Comparison of ENCODE assay signal across 8 cellular contexts in the genomic region with DNA sequence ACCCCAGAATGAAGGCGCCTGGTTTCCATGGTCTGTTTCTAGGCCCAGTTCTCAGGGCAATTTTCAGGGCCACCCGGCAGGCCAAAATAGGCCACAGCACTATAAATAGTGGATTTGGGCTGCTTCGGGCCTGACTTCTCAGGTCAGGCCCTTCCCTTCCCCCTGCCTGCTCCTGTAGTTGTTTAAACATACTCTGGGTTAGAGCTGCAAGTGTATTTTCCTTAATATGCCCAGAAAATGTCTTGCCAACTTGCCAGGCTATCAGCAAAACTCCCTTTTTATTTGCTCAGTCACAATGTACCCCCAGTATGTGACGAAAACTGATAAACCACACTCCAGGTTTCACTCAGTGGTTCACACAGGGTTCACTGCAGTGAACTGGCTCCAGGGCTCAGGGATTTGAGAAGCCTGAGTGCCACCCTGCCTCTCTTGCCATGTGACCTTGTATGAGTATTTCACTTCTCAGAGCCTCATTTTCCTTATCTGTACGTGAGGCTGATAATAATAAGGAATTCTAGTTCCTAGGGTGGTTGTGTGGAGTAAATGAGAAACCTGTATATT.
A peak's percentile ranks its signal among the peaks of the same experiment; 100 is the strongest.
DNase-seq lines count a peak whose midpoint lies in the region; ATAC-seq and TF ChIP-seq lines count a peak whose summit lies in the region.

No MANE protein-coding gene starts in this region.

- ATAC-seq in GM21529 (IDR thresholded peaks at IDR 0.05; ENCODE audit: unreplicated experiment) (peak; percentile 56), GM21381 (IDR thresholded peaks at IDR 0.05; ENCODE audit: unreplicated experiment) (no peak), HG03097 (IDR thresholded peaks at IDR 0.05; ENCODE audit: low FRiP score, unreplicated experiment) (no peak), sciatic nerve (no peak)

- H3K36me3 ChIP-seq in adrenal gland (replicated peaks in 1 of 2) (no peaks in the 10 kb centered on the region), liver (ENCODE audit: control insufficient read depth in 4 of 4, insufficient read depth in 3 of 4, low read depth in 1 of 4, low read length in 3 of 4) (no peaks in the 10 kb centered on the region)

- no peaks in the 10 kb centered on the region for H3K27me3 ChIP-seq in adrenal gland
- H3K27me3 ChIP-seq in liver (ENCODE audit: control insufficient read depth in 4 of 4, insufficient read depth in 4 of 4, low read length in 3 of 4), result no peaks in the 10 kb centered on the region

- H3K4me1 ChIP-seq in adrenal gland (replicated peaks in 1 of 2) (peaks cover 12 to 15% of the 10 kb centered on the region in 2 donors), liver (ENCODE audit: control insufficient read depth in 4 of 4, insufficient read depth in 4 of 4, low read length in 3 of 4) (peaks cover 6 to 23% (median 16%) of the 10 kb centered on the region in 4 donors)

- DNase-seq in Ammon's horn (ENCODE audit: low spot score), result peak; percentile 59
- DNase-seq in adrenal gland, result peak in 6 of 7 donors; percentile 42 to 72 (median 58)
- no peak for DNase-seq in sciatic nerve (ENCODE audit: low spot score)
- no peak for DNase-seq in NCI-H187 (lab: John Stamatoyannopoulos, UW)

- intact Hi-C loops in adrenal gland (cut with DNase I), result no loop called here
- intact Hi-C loops in sciatic nerve (cut with DNase I), result no loop called here

- peak overlapping the region in 1 of 2 donors; percentile 18 for H3K9ac ChIP-seq in liver (ENCODE audit: low read depth in 1 of 2, low read length in 2 of 2)

- TF ChIP-seq POLR2A in adrenal gland (IDR thresholded peaks at IDR 0.05), result no peak

- H3K9me3 ChIP-seq in adrenal gland (replicated peaks in 1 of 3), result no peaks in the 10 kb centered on the region
- H3K9me3 ChIP-seq in liver (ENCODE audit: control insufficient read depth in 4 of 4, low read length in 3 of 4), result peaks cover 0 to 7% (median under 1%) of the 10 kb centered on the region in 4 donors

- TF ChIP-seq RAD21 in liver (IDR thresholded peaks at IDR 0.05), result no peak

- H3K27ac ChIP-seq in adrenal gland, result peak overlapping the region in 4 of 5 donors; percentile 20 to 73 (median 64)
- peak overlapping the region; percentile 31 to 32 for H3K27ac ChIP-seq in liver (ENCODE audit: low read depth in 1 of 2, low read length in 2 of 2)

- 32 to 43% (median 38%) methylated on average over 5 of the region's 5 CpGs for WGBS in adrenal gland, 4 donors
- WGBS in liver, result 38% methylated on average over 5 of the region's 5 CpGs

- H3K4me3 ChIP-seq in adrenal gland, result no peak overlapping the region
- H3K4me3 ChIP-seq in liver (ENCODE audit: low read depth in 1 of 3, low read length in 3 of 3), result no peak overlapping the region

- TF ChIP-seq CTCF in adrenal gland (IDR thresholded peaks at IDR 0.05) (no peak), liver (IDR thresholded peaks at IDR 0.05; ENCODE audit: low read depth, low read length, missing input control) (no peak)

TF ChIP-seq in liver, 16 proteins besides CTCF, POLR2A, EP300 and RAD21:
- TF ChIP-seq, protein P1, sequence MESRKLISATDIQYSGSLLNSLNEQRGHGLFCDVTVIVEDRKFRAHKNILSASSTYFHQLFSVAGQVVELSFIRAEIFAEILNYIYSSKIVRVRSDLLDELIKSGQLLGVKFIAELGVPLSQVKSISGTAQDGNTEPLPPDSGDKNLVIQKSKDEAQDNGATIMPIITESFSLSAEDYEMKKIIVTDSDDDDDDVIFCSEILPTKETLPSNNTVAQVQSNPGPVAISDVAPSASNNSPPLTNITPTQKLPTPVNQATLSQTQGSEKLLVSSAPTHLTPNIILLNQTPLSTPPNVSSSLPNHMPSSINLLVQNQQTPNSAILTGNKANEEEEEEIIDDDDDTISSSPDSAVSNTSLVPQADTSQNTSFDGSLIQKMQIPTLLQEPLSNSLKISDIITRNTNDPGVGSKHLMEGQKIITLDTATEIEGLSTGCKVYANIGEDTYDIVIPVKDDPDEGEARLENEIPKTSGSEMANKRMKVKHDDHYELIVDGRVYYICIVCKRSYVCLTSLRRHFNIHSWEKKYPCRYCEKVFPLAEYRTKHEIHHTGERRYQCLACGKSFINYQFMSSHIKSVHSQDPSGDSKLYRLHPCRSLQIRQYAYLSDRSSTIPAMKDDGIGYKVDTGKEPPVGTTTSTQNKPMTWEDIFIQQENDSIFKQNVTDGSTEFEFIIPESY (IDR thresholded peaks at IDR 0.05), result peak; percentile 21
- TF ChIP-seq, protein P2, sequence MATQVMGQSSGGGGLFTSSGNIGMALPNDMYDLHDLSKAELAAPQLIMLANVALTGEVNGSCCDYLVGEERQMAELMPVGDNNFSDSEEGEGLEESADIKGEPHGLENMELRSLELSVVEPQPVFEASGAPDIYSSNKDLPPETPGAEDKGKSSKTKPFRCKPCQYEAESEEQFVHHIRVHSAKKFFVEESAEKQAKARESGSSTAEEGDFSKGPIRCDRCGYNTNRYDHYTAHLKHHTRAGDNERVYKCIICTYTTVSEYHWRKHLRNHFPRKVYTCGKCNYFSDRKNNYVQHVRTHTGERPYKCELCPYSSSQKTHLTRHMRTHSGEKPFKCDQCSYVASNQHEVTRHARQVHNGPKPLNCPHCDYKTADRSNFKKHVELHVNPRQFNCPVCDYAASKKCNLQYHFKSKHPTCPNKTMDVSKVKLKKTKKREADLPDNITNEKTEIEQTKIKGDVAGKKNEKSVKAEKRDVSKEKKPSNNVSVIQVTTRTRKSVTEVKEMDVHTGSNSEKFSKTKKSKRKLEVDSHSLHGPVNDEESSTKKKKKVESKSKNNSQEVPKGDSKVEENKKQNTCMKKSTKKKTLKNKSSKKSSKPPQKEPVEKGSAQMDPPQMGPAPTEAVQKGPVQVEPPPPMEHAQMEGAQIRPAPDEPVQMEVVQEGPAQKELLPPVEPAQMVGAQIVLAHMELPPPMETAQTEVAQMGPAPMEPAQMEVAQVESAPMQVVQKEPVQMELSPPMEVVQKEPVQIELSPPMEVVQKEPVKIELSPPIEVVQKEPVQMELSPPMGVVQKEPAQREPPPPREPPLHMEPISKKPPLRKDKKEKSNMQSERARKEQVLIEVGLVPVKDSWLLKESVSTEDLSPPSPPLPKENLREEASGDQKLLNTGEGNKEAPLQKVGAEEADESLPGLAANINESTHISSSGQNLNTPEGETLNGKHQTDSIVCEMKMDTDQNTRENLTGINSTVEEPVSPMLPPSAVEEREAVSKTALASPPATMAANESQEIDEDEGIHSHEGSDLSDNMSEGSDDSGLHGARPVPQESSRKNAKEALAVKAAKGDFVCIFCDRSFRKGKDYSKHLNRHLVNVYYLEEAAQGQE (IDR thresholded peaks at IDR 0.05), result peak; percentile 45
- TF ChIP-seq JUND (IDR thresholded peaks at IDR 0.05), result peak in 1 of 2 donors; percentile 8
- no peak for TF ChIP-seq NR2F2 (IDR thresholded peaks at IDR 0.05)
- TF ChIP-seq, protein P3, sequence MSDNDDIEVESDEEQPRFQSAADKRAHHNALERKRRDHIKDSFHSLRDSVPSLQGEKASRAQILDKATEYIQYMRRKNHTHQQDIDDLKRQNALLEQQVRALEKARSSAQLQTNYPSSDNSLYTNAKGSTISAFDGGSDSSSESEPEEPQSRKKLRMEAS (IDR thresholded peaks at IDR 0.05), result peak; percentile 35
- peak in 1 of 2 donors; percentile 36 for TF ChIP-seq HNF4A (conservative IDR thresholded peaks at IDR 0.05)
- TF ChIP-seq RXRA (IDR thresholded peaks at IDR 0.05), result peak in 1 of 2 donors; percentile 81
- TF ChIP-seq, protein P4, sequence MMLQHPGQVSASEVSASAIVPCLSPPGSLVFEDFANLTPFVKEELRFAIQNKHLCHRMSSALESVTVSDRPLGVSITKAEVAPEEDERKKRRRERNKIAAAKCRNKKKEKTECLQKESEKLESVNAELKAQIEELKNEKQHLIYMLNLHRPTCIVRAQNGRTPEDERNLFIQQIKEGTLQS (IDR thresholded peaks at IDR 0.05), result no peak

Comparison
In these comparisons a context has a peak if more than half of its experiments do, and no peak if none do; other contexts are left out.
1. DNase-seq: peak in Ammon's horn (single experiment) and adrenal gland (6 of 7); none in sciatic nerve (single experiment) and NCI-H187 (0 of 2).